Comparison of ENCODE assay signal across 23 cellular contexts in genomic region chr9:108374606-108375005, GRCh38.
DNase-seq lines count a peak whose midpoint lies in the region; ATAC-seq and TF ChIP-seq lines count a peak whose summit lies in the region.
"Had no signal": no experiment of that assay in that cellular context is flagged by ENCODE, and none has a peak within 500 bp of the region (broad histone marks: within the 10 kb centered on the region; RNA-seq: fewer than 3 reads in every experiment).

No MANE protein-coding gene starts in this region.

- H3K9me3 Mint-ChIP-seq in MCF 10A (ENCODE audit: unreplicated experiment), result no peaks in the 10 kb centered on the region
- peaks cover 14% of the 10 kb centered on the region for H3K9me3 Mint-ChIP-seq in activated T-helper 17 cell treated with anti-CD3 and anti-CD28 coated beads, Interleukin-2, amount 50 U/mL, for 72 hours
- H3K9me3 Mint-ChIP-seq: H9 had no signal

- H3K27me3 Mint-ChIP-seq in MCF 10A (ENCODE audit: insufficient read depth, unreplicated experiment), result no peaks in the 10 kb centered on the region
- H3K27me3 Mint-ChIP-seq in activated T-helper 17 cell treated with anti-CD3 and anti-CD28 coated beads, Interleukin-2, amount 50 U/mL, for 72 hours, result peaks cover 4% of the 10 kb centered on the region
- H3K27me3 Mint-ChIP-seq: B cell; CD4-positive, CD25-positive, alpha-beta regulatory T cell had no signal

- POLR2A ChIA-PET in MCF 10A (lab: Yijun Ruan, JAX), result no interaction called here

- H3K4me3 ChIP-seq in breast epithelium (no peak overlapping the region), transverse colon (no peak overlapping the region)
- H3K4me3 ChIP-seq: GM12878, SK-N-MC had no signal

- no peak for TF ChIP-seq CTCF in MCF 10A (IDR thresholded peaks at IDR 0.05; ENCODE audit: unreplicated experiment)
- TF ChIP-seq CTCF in breast epithelium (IDR thresholded peaks at IDR 0.05), result no peak
- TF ChIP-seq CTCF in foreskin keratinocyte (conservative IDR thresholded peaks at IDR 0.05), result no peak
- no peak for TF ChIP-seq CTCF in transverse colon (IDR thresholded peaks at IDR 0.05)

- H3K27ac ChIP-seq in breast epithelium (no peak overlapping the region), foreskin keratinocyte (no peak overlapping the region), transverse colon (no peak overlapping the region)
- H3K27ac ChIP-seq: 22Rv1, HL-60, SK-N-MC had no signal

- no TSS peak for BruUV-seq in MCF 10A (replicated peaks; lab: Mats Ljungman, UMichigan)

- DNase-seq in MCF 10A (ENCODE audit: unreplicated experiment), result peak; percentile 50
- DNase-seq in breast epithelium (ENCODE audit: low spot score in 2 of 2), result no peak
- DNase-seq in T1000 (lab: John Stamatoyannopoulos, UW), result peak; percentile 7
- peak in 1 of 2 donors; percentile 47 for DNase-seq in foreskin keratinocyte
- DNase-seq in transverse colon, result no peak
- DNase-seq: CD4-positive, CD25-positive, alpha-beta regulatory T cell; DMS53; GDM1; H9; NCI-H1436; NCI-H2029; NCI-H2171; NCI-H446 treated with DMSO at 0.1 percent for 48 hours; NCI-H82; Right ventricle myocardium superior had no signal

- peaks cover 16% of the 10 kb centered on the region for H3K4me1 Mint-ChIP-seq in MCF 10A (ENCODE audit: insufficient read depth, unreplicated experiment)
- H3K4me1 Mint-ChIP-seq in activated T-helper 17 cell treated with anti-CD3 and anti-CD28 coated beads, Interleukin-2, amount 50 U/mL, for 72 hours, result no peaks in the 10 kb centered on the region
- H3K4me1 Mint-ChIP-seq: B cell; CD4-positive, CD25-positive, alpha-beta regulatory T cell had no signal

- H3K4me1 ChIP-seq in breast epithelium (no peaks in the 10 kb centered on the region), foreskin keratinocyte (no peaks in the 10 kb centered on the region), transverse colon (no peaks in the 10 kb centered on the region)

- no peaks in the 10 kb centered on the region for H3K36me3 ChIP-seq in breast epithelium
- no peaks in the 10 kb centered on the region for H3K36me3 ChIP-seq in transverse colon

- H3K27ac Mint-ChIP-seq in MCF 10A (ENCODE audit: low read depth, unreplicated experiment), result peak overlapping the region; percentile 61
- no peak overlapping the region for H3K27ac Mint-ChIP-seq in activated T-helper 17 cell treated with anti-CD3 and anti-CD28 coated beads, Interleukin-2, amount 50 U/mL, for 72 hours
- H3K27ac Mint-ChIP-seq: B cell; CD4-positive, CD25-positive, alpha-beta regulatory T cell had no signal

- H3K9me3 ChIP-seq in breast epithelium (peaks cover 0 to 7% of the 10 kb centered on the region in 2 donors), transverse colon (no peaks in the 10 kb centered on the region)

- H3K27me3 ChIP-seq in breast epithelium, result no peaks in the 10 kb centered on the region
- no peaks in the 10 kb centered on the region for H3K27me3 ChIP-seq in foreskin keratinocyte
- no peaks in the 10 kb centered on the region for H3K27me3 ChIP-seq in transverse colon

- CTCF ChIA-PET in MCF 10A (lab: Yijun Ruan, JAX), result interaction anchor here (0.8 kb wide), 1 partner anchor 9 kb away, joined by 3 read pairs; no protein-coding TSS in a partner anchor

- no peak for TF ChIP-seq EP300 in transverse colon (IDR thresholded peaks at IDR 0.05; ENCODE audit: low read depth)

- no peak for TF ChIP-seq POLR2A in breast epithelium (IDR thresholded peaks at IDR 0.05)
- TF ChIP-seq POLR2A in transverse colon (IDR thresholded peaks at IDR 0.05), result no peak

- no peaks in the 10 kb centered on the region for H3K36me3 Mint-ChIP-seq in MCF 10A (ENCODE audit: insufficient read depth, unreplicated experiment)
- no peaks in the 10 kb centered on the region for H3K36me3 Mint-ChIP-seq in activated T-helper 17 cell treated with anti-CD3 and anti-CD28 coated beads, Interleukin-2, amount 50 U/mL, for 72 hours (ENCODE audit: low read depth)
- H3K36me3 Mint-ChIP-seq: CD4-positive, CD25-positive, alpha-beta regulatory T cell had no signal

- in situ Hi-C loops in transverse colon (cut with MboI; ENCODE audit: low pct_ligation_motif_present in 1 of 4, low pct_unique_long_range_greater_than_20kb in 1 of 4, low sequenced_read_pairs in 3 of 4), result no loop called here

- ATAC-seq in foreskin keratinocyte (peak; percentile 44), GM18517 (IDR thresholded peaks at IDR 0.05; ENCODE audit: unreplicated experiment) (no peak), GM21526 (IDR thresholded peaks at IDR 0.05; ENCODE audit: low FRiP score, unreplicated experiment) (no peak)
- ATAC-seq in activated T-helper 17 cell treated with anti-CD3 and anti-CD28 coated beads, Interleukin-2, amount 50 U/mL, for 72 hours (replicated peaks), result no peak
- ATAC-seq: GM12878 had no signal

- H3K4me3 Mint-ChIP-seq in MCF 10A (ENCODE audit: unreplicated experiment), result no peak overlapping the region
- H3K4me3 Mint-ChIP-seq in activated T-helper 17 cell treated with anti-CD3 and anti-CD28 coated beads, Interleukin-2, amount 50 U/mL, for 72 hours, result no peak overlapping the region
- H3K4me3 Mint-ChIP-seq: B cell; CD4-positive, CD25-positive, alpha-beta regulatory T cell; H9 had no signal

- intact Hi-C loops in MCF 10A (cut with micrococcal nuclease), result no loop called here
- intact Hi-C loops in breast epithelium (cut with DNase I; ENCODE audit: low total_unique reads), result no loop called here
- intact Hi-C loops in transverse colon (cut with DNase I; ENCODE audit: low total_unique reads), result no loop called here

Comparison
In these comparisons a context has a peak if more than half of its experiments do, and no peak if none do; other contexts are left out.
1. DNase-seq: peak in MCF 10A (single experiment) and T1000 (single experiment); none in breast epithelium (0 of 2) and transverse colon (single experiment).